In genomic region chr7:64314493-64315020, GRCh38 we compare ENCODE assay signal across 2 cellular contexts.
TF ChIP-seq lines count a peak whose summit lies in the region.

No MANE protein-coding gene starts in this region.

TF ChIP-seq in liver, 16 proteins besides CTCF, POLR2A, EP300 and RAD21 (continued from another document):
- TF ChIP-seq ZBTB33 (IDR thresholded peaks at IDR 0.05) (no peak), SP1 (IDR thresholded peaks at IDR 0.05) (no peak), TAF1 (conservative IDR thresholded peaks at IDR 0.05) (no peak), FOXA1 (IDR thresholded peaks at IDR 0.05) (no peak), YY1 (IDR thresholded peaks at IDR 0.05) (no peak), EGR1 (IDR thresholded peaks at IDR 0.05; ENCODE audit: low read depth in 2 of 2) (no peak), ATF3 (IDR thresholded peaks at IDR 0.05) (no peak), NR2F2 (IDR thresholded peaks at IDR 0.05) (no peak), REST (IDR thresholded peaks at IDR 0.05) (no peak), RXRA (IDR thresholded peaks at IDR 0.05) (no peak), FOXA2 (IDR thresholded peaks at IDR 0.05) (no peak), HNF4G (IDR thresholded peaks at IDR 0.05) (no peak)

TF ChIP-seq in HepG2, 621 proteins besides CTCF, POLR2A, EP300 and RAD21 (continued from another document):
- no peak for TF ChIP-seq ZNF513 (CRISPR knock-in tag; conservative IDR thresholded peaks at IDR 0.05)
- TF ChIP-seq RBM22 (optimal IDR thresholded peaks at IDR 0.05; ENCODE audit: low read length): no peak
- TF ChIP-seq ZNF10 (CRISPR knock-in tag; IDR thresholded peaks at IDR 0.05; ENCODE audit: borderline replicate concordance, low read depth): no peak
- no peak for TF ChIP-seq IRF9 (CRISPR knock-in tag; IDR thresholded peaks at IDR 0.05; ENCODE audit: borderline replicate concordance)
- no peak for TF ChIP-seq NFE2 (CRISPR knock-in tag; IDR thresholded peaks at IDR 0.05)
- TF ChIP-seq TOE1 (CRISPR knock-in tag; IDR thresholded peaks at IDR 0.05): no peak
- no peak for TF ChIP-seq HMGXB4 (CRISPR knock-in tag; IDR thresholded peaks at IDR 0.05; ENCODE audit: borderline replicate concordance in 1 of 2, low read depth in 1 of 2)
